In genomic region chr16:81329947-81330346, GRCh38 we compare ENCODE assay signal across 2 cellular contexts.
TF ChIP-seq lines count a peak whose summit lies in the region.

No MANE protein-coding gene starts in this region.

TF ChIP-seq in SK-N-SH treated with all-trans-retinoic acid at 6 μM for 48 hours, 23 proteins besides CTCF, POLR2A, EP300 and RAD21 (continued from another document):
- TF ChIP-seq TSHZ2 (CRISPR knock-in tag; IDR thresholded peaks at IDR 0.05) (no peak), TCF4 (CRISPR knock-in tag; IDR thresholded peaks at IDR 0.05; ENCODE audit: borderline replicate concordance) (no peak), CSDC2 (CRISPR knock-in tag; IDR thresholded peaks at IDR 0.05) (no peak), CREB5 (CRISPR knock-in tag; IDR thresholded peaks at IDR 0.05; ENCODE audit: low read depth) (no peak), ESRRG (CRISPR knock-in tag; IDR thresholded peaks at IDR 0.05) (no peak), ZNF565 (CRISPR knock-in tag; conservative IDR thresholded peaks at IDR 0.05; ENCODE audit: low read depth) (no peak), POU6F1 (CRISPR knock-in tag; IDR thresholded peaks at IDR 0.05; ENCODE audit: borderline replicate concordance, low read depth) (no peak), ZNF8 (CRISPR knock-in tag; IDR thresholded peaks at IDR 0.05) (no peak), TOX (CRISPR knock-in tag; IDR thresholded peaks at IDR 0.05; ENCODE audit: borderline replicate concordance) (no peak), GLIS3 (CRISPR knock-in tag; IDR thresholded peaks at IDR 0.05) (no peak), PATZ1 (CRISPR knock-in tag; IDR thresholded peaks at IDR 0.05; ENCODE audit: borderline replicate concordance) (no peak), ZFP30 (CRISPR knock-in tag; IDR thresholded peaks at IDR 0.05) (no peak), ISL1 (CRISPR knock-in tag; IDR thresholded peaks at IDR 0.05) (no peak), BACH2 (CRISPR knock-in tag; IDR thresholded peaks at IDR 0.05; ENCODE audit: borderline replicate concordance) (no peak)

TF ChIP-seq in SK-N-SH, 30 proteins besides CTCF, POLR2A, EP300 and RAD21 (continued from another document):
- no peak for TF ChIP-seq REST (IDR thresholded peaks at IDR 0.05; ENCODE audit: low read depth, low read length)
- TF ChIP-seq TAF1 (IDR thresholded peaks at IDR 0.05; ENCODE audit: borderline replicate concordance, low read depth, low read length): no peak
- no peak for TF ChIP-seq MAX (IDR thresholded peaks at IDR 0.05; ENCODE audit: low read depth)
- no peak for TF ChIP-seq MXI1 (IDR thresholded peaks at IDR 0.05; ENCODE audit: low read depth, low read length)
- TF ChIP-seq POLR2AphosphoS5 (IDR thresholded peaks at IDR 0.05; ENCODE audit: low read depth, low read length): no peak
- TF ChIP-seq PBX3 (IDR thresholded peaks at IDR 0.05): no peak
- no peak for TF ChIP-seq RCOR1 (IDR thresholded peaks at IDR 0.05; ENCODE audit: low read length)
- TF ChIP-seq TEAD4 (IDR thresholded peaks at IDR 0.05; ENCODE audit: borderline replicate concordance, insufficient read depth): no peak
